Comparison of ENCODE assay signal across 7 cellular contexts in genomic region chr1:213429642-213430041, GRCh38.
"Had no signal": no experiment of that assay in that cellular context is flagged by ENCODE, and none has a peak within 500 bp of the region (broad histone marks: within the 10 kb centered on the region; RNA-seq: fewer than 3 reads in every experiment).

No MANE protein-coding gene starts in this region.

- DNase-seq: GM23248, GOT3, H7, HFFc6, IMR-90 had no signal

- ATAC-seq: HCT116, K562 had no signal
